Comparison of ENCODE assay signal across 1 cellular context in the genomic region with DNA sequence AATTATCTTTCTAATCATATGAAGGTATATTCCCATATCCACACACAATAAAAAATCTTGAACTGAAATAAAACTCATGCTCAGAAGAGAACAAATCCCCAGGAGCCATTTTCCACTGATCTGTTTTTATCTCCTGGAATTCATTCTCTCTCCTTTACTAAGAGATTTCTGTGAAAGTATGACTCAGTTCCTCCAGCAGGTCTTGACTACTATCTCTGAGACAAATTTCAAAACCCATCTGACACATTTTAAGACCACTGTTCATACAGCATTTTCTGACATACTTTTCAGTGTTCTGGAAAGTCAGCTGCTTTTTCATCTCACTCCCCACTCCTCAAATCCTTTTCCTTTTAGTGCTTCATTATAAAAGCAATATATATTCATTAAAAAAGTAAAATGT.
TF ChIP-seq lines count a peak whose summit lies in the region.

No MANE protein-coding gene starts in this region.

TF ChIP-seq in IMR-90, 13 proteins besides CTCF, POLR2A, EP300 and RAD21 (continued from another document):
- TF ChIP-seq, protein P1, sequence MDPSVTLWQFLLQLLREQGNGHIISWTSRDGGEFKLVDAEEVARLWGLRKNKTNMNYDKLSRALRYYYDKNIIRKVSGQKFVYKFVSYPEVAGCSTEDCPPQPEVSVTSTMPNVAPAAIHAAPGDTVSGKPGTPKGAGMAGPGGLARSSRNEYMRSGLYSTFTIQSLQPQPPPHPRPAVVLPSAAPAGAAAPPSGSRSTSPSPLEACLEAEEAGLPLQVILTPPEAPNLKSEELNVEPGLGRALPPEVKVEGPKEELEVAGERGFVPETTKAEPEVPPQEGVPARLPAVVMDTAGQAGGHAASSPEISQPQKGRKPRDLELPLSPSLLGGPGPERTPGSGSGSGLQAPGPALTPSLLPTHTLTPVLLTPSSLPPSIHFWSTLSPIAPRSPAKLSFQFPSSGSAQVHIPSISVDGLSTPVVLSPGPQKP (IDR thresholded peaks at IDR 0.05; ENCODE audit: borderline replicate concordance, low read depth, low read length), result no peak
- TF ChIP-seq MXI1 (IDR thresholded peaks at IDR 0.05; ENCODE audit: borderline replicate concordance, low read depth, low read length) (no peak), MAZ (IDR thresholded peaks at IDR 0.05; ENCODE audit: borderline replicate concordance, low read depth, low read length) (no peak), RCOR1 (IDR thresholded peaks at IDR 0.05; ENCODE audit: insufficient replicate concordance, low read length) (no peak)
TF ChIP-seq in IMR-90: peak in this region for 2.
